1 cellular context compared by ENCODE assay signal in the genomic region with DNA sequence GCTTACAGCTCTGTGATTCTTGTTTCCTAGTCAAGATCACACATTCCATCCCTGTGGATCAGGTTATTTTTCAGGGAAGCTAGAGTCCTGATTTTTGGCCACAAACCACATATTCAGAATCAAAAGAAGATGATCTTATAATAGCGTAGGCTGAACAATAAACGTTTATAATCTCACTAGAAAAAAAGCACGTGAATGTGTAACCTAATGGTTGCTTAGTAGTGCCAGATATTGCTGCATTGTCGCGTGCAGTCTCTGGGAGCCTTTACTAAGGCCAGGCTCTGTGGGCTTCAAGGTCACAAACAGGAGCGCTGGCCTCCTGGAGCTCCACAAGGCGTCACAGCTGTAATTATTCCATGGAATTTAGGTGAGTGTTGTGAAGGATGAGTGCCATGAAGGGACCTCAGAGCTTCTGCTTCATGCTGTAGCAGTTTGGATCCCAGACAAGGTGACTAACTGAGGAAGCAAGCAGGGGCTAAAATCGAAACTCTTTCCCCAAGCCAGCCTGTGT.
TF ChIP-seq lines count a peak whose summit lies in the region.

No MANE protein-coding gene starts in this region.

TF ChIP-seq in HepG2, 621 proteins besides CTCF, POLR2A, EP300 and RAD21:
- TF ChIP-seq ZC3H13 (CRISPR knock-in tag; IDR thresholded peaks at IDR 0.05) (no peak), ETV5 (CRISPR knock-in tag; IDR thresholded peaks at IDR 0.05; ENCODE audit: borderline replicate concordance) (no peak), CREB1 (IDR thresholded peaks at IDR 0.05) (no peak), CREB1 (CRISPR knock-in tag; IDR thresholded peaks at IDR 0.05) (0 out of 2 replicates have a peak, but pooled peaks have one; percentile 3), ASH2L (IDR thresholded peaks at IDR 0.05; ENCODE audit: insufficient read length, low read depth, low read length) (peak; percentile 35), ZNF326 (CRISPR knock-in tag; IDR thresholded peaks at IDR 0.05; ENCODE audit: borderline replicate concordance) (no peak), ZFX (CRISPR knock-in tag; IDR thresholded peaks at IDR 0.05; ENCODE audit: low read depth) (peak; percentile 24; the same call in 1 of the 2 replicates), HDAC2 (CRISPR knock-in tag; IDR thresholded peaks at IDR 0.05) (0 out of 2 replicates have a peak, but pooled peaks have one; percentile 27), ZNF441 (CRISPR knock-in tag; IDR thresholded peaks at IDR 0.05; ENCODE audit: borderline replicate concordance) (no peak), ZNF292 (CRISPR knock-in tag; IDR thresholded peaks at IDR 0.05; ENCODE audit: borderline replicate concordance, low read depth) (no peak), ZMYM4 (CRISPR knock-in tag; IDR thresholded peaks at IDR 0.05) (peak; percentile 22; the same call in 1 of the 2 replicates), ZSCAN21 (CRISPR knock-in tag; IDR thresholded peaks at IDR 0.05; ENCODE audit: borderline replicate concordance) (no peak), RFXANK (CRISPR knock-in tag; IDR thresholded peaks at IDR 0.05) (no peak), BORCS8-MEF2B (CRISPR knock-in tag; IDR thresholded peaks at IDR 0.05) (no peak), HOXA3 (CRISPR knock-in tag; IDR thresholded peaks at IDR 0.05) (0 out of 2 replicates have a peak, but pooled peaks have one; percentile 24), MED13 (CRISPR knock-in tag; IDR thresholded peaks at IDR 0.05) (no peak), ZFY (CRISPR knock-in tag; IDR thresholded peaks at IDR 0.05) (0 out of 2 replicates have a peak, but pooled peaks have one; percentile 27), ZNF547 (CRISPR knock-in tag; IDR thresholded peaks at IDR 0.05) (no peak), SOX6 (IDR thresholded peaks at IDR 0.05) (no peak), SOX6 (CRISPR knock-in tag; IDR thresholded peaks at IDR 0.05) (0 out of 2 replicates have a peak, but pooled peaks have one; percentile 19), NFRKB (IDR thresholded peaks at IDR 0.05) (no peak), ZNF839 (CRISPR knock-in tag; IDR thresholded peaks at IDR 0.05; ENCODE audit: borderline replicate concordance) (no peak), SALL1 (CRISPR knock-in tag; IDR thresholded peaks at IDR 0.05) (peak; percentile 17; the same call in 1 of the 2 replicates)
- TF ChIP-seq, protein P1, sequence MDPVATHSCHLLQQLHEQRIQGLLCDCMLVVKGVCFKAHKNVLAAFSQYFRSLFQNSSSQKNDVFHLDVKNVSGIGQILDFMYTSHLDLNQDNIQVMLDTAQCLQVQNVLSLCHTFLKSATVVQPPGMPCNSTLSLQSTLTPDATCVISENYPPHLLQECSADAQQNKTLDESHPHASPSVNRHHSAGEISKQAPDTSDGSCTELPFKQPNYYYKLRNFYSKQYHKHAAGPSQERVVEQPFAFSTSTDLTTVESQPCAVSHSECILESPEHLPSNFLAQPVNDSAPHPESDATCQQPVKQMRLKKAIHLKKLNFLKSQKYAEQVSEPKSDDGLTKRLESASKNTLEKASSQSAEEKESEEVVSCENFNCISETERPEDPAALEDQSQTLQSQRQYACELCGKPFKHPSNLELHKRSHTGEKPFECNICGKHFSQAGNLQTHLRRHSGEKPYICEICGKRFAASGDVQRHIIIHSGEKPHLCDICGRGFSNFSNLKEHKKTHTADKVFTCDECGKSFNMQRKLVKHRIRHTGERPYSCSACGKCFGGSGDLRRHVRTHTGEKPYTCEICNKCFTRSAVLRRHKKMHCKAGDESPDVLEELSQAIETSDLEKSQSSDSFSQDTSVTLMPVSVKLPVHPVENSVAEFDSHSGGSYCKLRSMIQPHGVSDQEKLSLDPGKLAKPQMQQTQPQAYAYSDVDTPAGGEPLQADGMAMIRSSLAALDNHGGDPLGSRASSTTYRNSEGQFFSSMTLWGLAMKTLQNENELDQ (CRISPR knock-in tag; IDR thresholded peaks at IDR 0.05; ENCODE audit: borderline replicate concordance), result no peak
- TF ChIP-seq, protein P2, sequence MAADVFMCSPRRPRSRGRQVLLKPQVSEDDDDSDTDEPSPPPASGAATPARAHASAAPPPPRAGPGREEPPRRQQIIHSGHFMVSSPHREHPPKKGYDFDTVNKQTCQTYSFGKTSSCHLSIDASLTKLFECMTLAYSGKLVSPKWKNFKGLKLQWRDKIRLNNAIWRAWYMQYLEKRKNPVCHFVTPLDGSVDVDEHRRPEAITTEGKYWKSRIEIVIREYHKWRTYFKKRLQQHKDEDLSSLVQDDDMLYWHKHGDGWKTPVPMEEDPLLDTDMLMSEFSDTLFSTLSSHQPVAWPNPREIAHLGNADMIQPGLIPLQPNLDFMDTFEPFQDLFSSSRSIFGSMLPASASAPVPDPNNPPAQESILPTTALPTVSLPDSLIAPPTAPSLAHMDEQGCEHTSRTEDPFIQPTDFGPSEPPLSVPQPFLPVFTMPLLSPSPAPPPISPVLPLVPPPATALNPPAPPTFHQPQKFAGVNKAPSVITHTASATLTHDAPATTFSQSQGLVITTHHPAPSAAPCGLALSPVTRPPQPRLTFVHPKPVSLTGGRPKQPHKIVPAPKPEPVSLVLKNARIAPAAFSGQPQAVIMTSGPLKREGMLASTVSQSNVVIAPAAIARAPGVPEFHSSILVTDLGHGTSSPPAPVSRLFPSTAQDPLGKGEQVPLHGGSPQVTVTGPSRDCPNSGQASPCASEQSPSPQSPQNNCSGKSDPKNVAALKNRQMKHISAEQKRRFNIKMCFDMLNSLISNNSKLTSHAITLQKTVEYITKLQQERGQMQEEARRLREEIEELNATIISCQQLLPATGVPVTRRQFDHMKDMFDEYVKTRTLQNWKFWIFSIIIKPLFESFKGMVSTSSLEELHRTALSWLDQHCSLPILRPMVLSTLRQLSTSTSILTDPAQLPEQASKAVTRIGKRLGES (CRISPR knock-in tag; IDR thresholded peaks at IDR 0.05; ENCODE audit: borderline replicate concordance), result no peak
- TF ChIP-seq, protein P3, sequence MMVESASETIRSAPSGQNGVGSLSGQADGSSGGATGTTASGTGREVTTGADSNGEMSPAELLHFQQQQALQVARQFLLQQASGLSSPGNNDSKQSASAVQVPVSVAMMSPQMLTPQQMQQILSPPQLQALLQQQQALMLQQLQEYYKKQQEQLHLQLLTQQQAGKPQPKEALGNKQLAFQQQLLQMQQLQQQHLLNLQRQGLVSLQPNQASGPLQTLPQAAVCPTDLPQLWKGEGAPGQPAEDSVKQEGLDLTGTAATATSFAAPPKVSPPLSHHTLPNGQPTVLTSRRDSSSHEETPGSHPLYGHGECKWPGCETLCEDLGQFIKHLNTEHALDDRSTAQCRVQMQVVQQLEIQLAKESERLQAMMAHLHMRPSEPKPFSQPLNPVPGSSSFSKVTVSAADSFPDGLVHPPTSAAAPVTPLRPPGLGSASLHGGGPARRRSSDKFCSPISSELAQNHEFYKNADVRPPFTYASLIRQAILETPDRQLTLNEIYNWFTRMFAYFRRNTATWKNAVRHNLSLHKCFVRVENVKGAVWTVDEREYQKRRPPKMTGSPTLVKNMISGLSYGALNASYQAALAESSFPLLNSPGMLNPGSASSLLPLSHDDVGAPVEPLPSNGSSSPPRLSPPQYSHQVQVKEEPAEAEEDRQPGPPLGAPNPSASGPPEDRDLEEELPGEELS (CRISPR knock-in tag; IDR thresholded peaks at IDR 0.05), result no peak
- TF ChIP-seq, protein P4, sequence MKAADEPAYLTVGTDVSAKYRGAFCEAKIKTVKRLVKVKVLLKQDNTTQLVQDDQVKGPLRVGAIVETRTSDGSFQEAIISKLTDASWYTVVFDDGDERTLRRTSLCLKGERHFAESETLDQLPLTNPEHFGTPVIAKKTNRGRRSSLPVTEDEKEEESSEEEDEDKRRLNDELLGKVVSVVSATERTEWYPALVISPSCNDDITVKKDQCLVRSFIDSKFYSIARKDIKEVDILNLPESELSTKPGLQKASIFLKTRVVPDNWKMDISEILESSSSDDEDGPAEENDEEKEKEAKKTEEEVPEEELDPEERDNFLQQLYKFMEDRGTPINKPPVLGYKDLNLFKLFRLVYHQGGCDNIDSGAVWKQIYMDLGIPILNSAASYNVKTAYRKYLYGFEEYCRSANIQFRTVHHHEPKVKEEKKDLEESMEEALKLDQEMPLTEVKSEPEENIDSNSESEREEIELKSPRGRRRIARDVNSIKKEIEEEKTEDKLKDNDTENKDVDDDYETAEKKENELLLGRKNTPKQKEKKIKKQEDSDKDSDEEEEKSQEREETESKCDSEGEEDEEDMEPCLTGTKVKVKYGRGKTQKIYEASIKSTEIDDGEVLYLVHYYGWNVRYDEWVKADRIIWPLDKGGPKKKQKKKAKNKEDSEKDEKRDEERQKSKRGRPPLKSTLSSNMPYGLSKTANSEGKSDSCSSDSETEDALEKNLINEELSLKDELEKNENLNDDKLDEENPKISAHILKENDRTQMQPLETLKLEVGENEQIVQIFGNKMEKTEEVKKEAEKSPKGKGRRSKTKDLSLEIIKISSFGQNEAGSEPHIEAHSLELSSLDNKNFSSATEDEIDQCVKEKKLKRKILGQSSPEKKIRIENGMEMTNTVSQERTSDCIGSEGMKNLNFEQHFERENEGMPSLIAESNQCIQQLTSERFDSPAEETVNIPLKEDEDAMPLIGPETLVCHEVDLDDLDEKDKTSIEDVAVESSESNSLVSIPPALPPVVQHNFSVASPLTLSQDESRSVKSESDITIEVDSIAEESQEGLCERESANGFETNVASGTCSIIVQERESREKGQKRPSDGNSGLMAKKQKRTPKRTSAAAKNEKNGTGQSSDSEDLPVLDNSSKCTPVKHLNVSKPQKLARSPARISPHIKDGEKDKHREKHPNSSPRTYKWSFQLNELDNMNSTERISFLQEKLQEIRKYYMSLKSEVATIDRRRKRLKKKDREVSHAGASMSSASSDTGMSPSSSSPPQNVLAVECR (CRISPR knock-in tag; IDR thresholded peaks at IDR 0.05; ENCODE audit: borderline replicate concordance), result peak; percentile 27; the same call in 1 of the 2 replicates
- TF ChIP-seq, protein P5, sequence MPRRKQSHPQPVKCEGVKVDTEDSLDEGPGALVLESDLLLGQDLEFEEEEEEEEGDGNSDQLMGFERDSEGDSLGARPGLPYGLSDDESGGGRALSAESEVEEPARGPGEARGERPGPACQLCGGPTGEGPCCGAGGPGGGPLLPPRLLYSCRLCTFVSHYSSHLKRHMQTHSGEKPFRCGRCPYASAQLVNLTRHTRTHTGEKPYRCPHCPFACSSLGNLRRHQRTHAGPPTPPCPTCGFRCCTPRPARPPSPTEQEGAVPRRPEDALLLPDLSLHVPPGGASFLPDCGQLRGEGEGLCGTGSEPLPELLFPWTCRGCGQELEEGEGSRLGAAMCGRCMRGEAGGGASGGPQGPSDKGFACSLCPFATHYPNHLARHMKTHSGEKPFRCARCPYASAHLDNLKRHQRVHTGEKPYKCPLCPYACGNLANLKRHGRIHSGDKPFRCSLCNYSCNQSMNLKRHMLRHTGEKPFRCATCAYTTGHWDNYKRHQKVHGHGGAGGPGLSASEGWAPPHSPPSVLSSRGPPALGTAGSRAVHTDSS (CRISPR knock-in tag; conservative IDR thresholded peaks at IDR 0.05), result no peak
- TF ChIP-seq, protein P6, sequence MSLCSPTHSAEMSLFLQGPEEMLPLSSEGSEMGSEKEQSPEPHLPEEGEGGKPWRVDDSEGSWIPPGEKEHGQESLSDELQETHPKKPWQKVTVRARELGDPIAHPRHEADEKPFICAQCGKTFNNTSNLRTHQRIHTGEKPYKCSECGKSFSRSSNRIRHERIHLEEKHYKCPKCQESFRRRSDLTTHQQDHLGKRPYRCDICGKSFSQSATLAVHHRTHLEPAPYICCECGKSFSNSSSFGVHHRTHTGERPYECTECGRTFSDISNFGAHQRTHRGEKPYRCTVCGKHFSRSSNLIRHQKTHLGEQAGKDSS (CRISPR knock-in tag; IDR thresholded peaks at IDR 0.05; ENCODE audit: borderline replicate concordance, low read depth), result no peak
- TF ChIP-seq, protein P7, sequence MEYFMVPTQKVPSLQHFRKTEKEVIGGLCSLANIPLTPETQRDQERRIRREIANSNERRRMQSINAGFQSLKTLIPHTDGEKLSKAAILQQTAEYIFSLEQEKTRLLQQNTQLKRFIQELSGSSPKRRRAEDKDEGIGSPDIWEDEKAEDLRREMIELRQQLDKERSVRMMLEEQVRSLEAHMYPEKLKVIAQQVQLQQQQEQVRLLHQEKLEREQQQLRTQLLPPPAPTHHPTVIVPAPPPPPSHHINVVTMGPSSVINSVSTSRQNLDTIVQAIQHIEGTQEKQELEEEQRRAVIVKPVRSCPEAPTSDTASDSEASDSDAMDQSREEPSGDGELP (IDR thresholded peaks at IDR 0.05; ENCODE audit: borderline replicate concordance, low read depth), result no peak
- TF ChIP-seq, protein P8, sequence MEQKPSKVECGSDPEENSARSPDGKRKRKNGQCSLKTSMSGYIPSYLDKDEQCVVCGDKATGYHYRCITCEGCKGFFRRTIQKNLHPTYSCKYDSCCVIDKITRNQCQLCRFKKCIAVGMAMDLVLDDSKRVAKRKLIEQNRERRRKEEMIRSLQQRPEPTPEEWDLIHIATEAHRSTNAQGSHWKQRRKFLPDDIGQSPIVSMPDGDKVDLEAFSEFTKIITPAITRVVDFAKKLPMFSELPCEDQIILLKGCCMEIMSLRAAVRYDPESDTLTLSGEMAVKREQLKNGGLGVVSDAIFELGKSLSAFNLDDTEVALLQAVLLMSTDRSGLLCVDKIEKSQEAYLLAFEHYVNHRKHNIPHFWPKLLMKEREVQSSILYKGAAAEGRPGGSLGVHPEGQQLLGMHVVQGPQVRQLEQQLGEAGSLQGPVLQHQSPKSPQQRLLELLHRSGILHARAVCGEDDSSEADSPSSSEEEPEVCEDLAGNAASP (CRISPR knock-in tag; IDR thresholded peaks at IDR 0.05; ENCODE audit: borderline replicate concordance), result no peak
- TF ChIP-seq, protein P9, sequence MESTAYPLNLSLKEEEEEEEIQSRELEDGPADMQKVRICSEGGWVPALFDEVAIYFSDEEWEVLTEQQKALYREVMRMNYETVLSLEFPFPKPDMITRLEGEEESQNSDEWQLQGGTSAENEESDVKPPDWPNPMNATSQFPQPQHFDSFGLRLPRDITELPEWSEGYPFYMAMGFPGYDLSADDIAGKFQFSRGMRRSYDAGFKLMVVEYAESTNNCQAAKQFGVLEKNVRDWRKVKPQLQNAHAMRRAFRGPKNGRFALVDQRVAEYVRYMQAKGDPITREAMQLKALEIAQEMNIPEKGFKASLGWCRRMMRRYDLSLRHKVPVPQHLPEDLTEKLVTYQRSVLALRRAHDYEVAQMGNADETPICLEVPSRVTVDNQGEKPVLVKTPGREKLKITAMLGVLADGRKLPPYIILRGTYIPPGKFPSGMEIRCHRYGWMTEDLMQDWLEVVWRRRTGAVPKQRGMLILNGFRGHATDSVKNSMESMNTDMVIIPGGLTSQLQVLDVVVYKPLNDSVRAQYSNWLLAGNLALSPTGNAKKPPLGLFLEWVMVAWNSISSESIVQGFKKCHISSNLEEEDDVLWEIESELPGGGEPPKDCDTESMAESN (CRISPR knock-in tag; conservative IDR thresholded peaks at IDR 0.05), result 0 out of 2 replicates have a peak, but pooled peaks have one; percentile 45
